Comparison of ENCODE assay signal across 8 cellular contexts in the genomic region with DNA sequence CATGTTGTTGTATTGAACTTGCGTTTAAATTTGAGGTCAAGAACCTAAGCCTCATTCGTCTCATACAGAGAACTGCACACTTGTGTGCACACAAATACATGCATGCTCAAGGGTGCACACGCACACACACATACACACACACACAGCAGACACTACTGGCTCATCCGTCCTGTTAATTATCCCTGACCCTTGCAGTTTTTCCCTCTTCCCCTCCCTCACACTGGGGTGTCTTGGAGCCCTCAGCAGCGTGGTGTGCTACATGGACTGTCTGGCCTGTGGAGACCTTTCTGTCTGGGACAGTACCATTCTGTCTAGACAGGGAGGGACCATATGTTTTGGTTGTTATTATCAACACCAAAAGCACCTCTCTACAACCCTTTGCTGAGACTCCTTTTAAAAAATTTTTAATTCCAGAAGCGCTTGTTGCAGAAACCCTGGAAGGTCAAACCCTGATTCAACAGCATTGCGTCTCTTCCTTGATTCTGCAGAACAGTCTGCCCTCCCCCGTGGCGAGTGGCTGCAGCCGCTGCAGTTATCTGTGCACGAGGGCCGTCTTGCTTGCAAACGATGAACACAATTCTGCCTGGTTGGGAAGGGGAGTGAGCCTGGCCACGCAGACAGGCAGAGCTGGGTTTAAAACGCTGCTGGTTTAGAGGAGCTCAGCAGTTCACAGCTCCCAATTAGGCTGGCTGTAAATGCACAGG.
DNase-seq lines count a peak whose midpoint lies in the region; TF ChIP-seq lines count a peak whose summit lies in the region.

No MANE protein-coding gene starts in this region.

- H3K27me3 Mint-ChIP-seq in activated CD4-positive, alpha-beta memory T cell treated with anti-CD3 and anti-CD28 coated beads for 36 hours, result peaks cover 7% of the 10 kb centered on the region

- TF ChIP-seq RAD21 in liver (IDR thresholded peaks at IDR 0.05), result peak; percentile 38 to 54

- H3K9me3 ChIP-seq in liver (ENCODE audit: control insufficient read depth in 4 of 4, low read length in 3 of 4), result no peaks in the 10 kb centered on the region

- no peak overlapping the region for H3K4me3 Mint-ChIP-seq in activated CD4-positive, alpha-beta memory T cell treated with anti-CD3 and anti-CD28 coated beads for 36 hours

- H3K27ac ChIP-seq in brain microvascular endothelial cell (no peak overlapping the region), liver (ENCODE audit: low read depth in 1 of 2, low read length in 2 of 2) (peak overlapping the region in 1 of 2 donors; percentile 47)

- in situ Hi-C loops in brain microvascular endothelial cell (cut with HindIII; ENCODE audit: low pct_ligation_motif_present, low sequenced_read_pairs), result no loop called here

- H3K4me1 Mint-ChIP-seq in activated CD4-positive, alpha-beta memory T cell treated with anti-CD3 and anti-CD28 coated beads for 36 hours (ENCODE audit: low read depth), result no peaks in the 10 kb centered on the region

- peak overlapping the region in 1 of 2 donors; percentile 21 for H3K9ac ChIP-seq in liver (ENCODE audit: low read depth in 1 of 2, low read length in 2 of 2)

- H3K27ac Mint-ChIP-seq in activated CD4-positive, alpha-beta memory T cell treated with anti-CD3 and anti-CD28 coated beads for 36 hours, result no peak overlapping the region

- H3K27me3 ChIP-seq in brain microvascular endothelial cell (replicated peaks) (no peaks in the 10 kb centered on the region), liver (ENCODE audit: control insufficient read depth in 4 of 4, insufficient read depth in 4 of 4, low read length in 3 of 4) (no peaks in the 10 kb centered on the region)

- no peaks in the 10 kb centered on the region for H3K9me3 Mint-ChIP-seq in activated CD4-positive, alpha-beta memory T cell treated with anti-CD3 and anti-CD28 coated beads for 36 hours

- H3K4me3 ChIP-seq in brain microvascular endothelial cell (ENCODE audit: low read depth, low read length) (no peak overlapping the region), liver (ENCODE audit: low read depth in 1 of 3, low read length in 3 of 3) (no peak overlapping the region)

- TF ChIP-seq CTCF in brain microvascular endothelial cell (IDR thresholded peaks at IDR 0.05; ENCODE audit: low read depth, low read length, missing control alignments) (no peak), liver (IDR thresholded peaks at IDR 0.05; ENCODE audit: low read depth, low read length, missing input control) (no peak)

- CTCF ChIA-PET in activated CD4-positive, alpha-beta memory T cell treated with anti-CD3 and anti-CD28 coated beads for 36 hours (lab: Charles Lee), result no interaction called here

- POLR2A ChIA-PET in activated CD4-positive, alpha-beta memory T cell treated with anti-CD3 and anti-CD28 coated beads for 36 hours (lab: Charles Lee), result no interaction called here

- DNase-seq in DMS53 (lab: John Stamatoyannopoulos, UW), result peak; percentile 83
- peak; percentile 4 for DNase-seq in NCI-H2196 (lab: John Stamatoyannopoulos, UW; ENCODE audit: unreplicated experiment)
- DNase-seq in brain microvascular endothelial cell, result peak; percentile 70
- no peak for DNase-seq in NK-92 (lab: John Stamatoyannopoulos, UW; ENCODE audit: unreplicated experiment)
- no peak for DNase-seq in activated naive CD4-positive, alpha-beta T cell (lab: John Stamatoyannopoulos, UW)
- DNase-seq in NCI-H446 (lab: John Stamatoyannopoulos, UW), result no peak
- no peak for DNase-seq in activated CD4-positive, alpha-beta memory T cell treated with anti-CD3 and anti-CD28 coated beads for 36 hours

- intact Hi-C loops in activated CD4-positive, alpha-beta memory T cell treated with anti-CD3 and anti-CD28 coated beads for 36 hours (cut with micrococcal nuclease), result no loop called here

- H3K36me3 Mint-ChIP-seq in activated CD4-positive, alpha-beta memory T cell treated with anti-CD3 and anti-CD28 coated beads for 36 hours, result no peaks in the 10 kb centered on the region

- H3K36me3 ChIP-seq in brain microvascular endothelial cell (replicated peaks) (no peaks in the 10 kb centered on the region), liver (ENCODE audit: control insufficient read depth in 4 of 4, insufficient read depth in 3 of 4, low read depth in 1 of 4, low read length in 3 of 4) (no peaks in the 10 kb centered on the region)

- WGBS in liver, result 13% methylated on average over 15 of the region's 15 CpGs

- H3K4me1 ChIP-seq in liver (ENCODE audit: control insufficient read depth in 4 of 4, insufficient read depth in 4 of 4, low read length in 3 of 4), result peaks cover 6 to 26% (median 11%) of the 10 kb centered on the region in 4 donors

TF ChIP-seq in liver, 16 proteins besides CTCF, POLR2A, EP300 and RAD21:
- peak in 1 of 2 donors; percentile 38 for TF ChIP-seq RXRA (IDR thresholded peaks at IDR 0.05)
- TF ChIP-seq TAF1 (conservative IDR thresholded peaks at IDR 0.05), result peak; percentile 23
- peak; percentile 53 for TF ChIP-seq YY1 (IDR thresholded peaks at IDR 0.05)
- TF ChIP-seq EGR1 (IDR thresholded peaks at IDR 0.05; ENCODE audit: low read depth in 2 of 2), result peak in 1 of 2 donors; percentile 16
- TF ChIP-seq, protein P1, sequence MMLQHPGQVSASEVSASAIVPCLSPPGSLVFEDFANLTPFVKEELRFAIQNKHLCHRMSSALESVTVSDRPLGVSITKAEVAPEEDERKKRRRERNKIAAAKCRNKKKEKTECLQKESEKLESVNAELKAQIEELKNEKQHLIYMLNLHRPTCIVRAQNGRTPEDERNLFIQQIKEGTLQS (IDR thresholded peaks at IDR 0.05), result no peak
- TF ChIP-seq, protein P2, sequence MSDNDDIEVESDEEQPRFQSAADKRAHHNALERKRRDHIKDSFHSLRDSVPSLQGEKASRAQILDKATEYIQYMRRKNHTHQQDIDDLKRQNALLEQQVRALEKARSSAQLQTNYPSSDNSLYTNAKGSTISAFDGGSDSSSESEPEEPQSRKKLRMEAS (IDR thresholded peaks at IDR 0.05), result peak; percentile 73
- no peak for TF ChIP-seq NR2F2 (IDR thresholded peaks at IDR 0.05)
- TF ChIP-seq REST (IDR thresholded peaks at IDR 0.05), result peak; percentile 69
- TF ChIP-seq JUND (IDR thresholded peaks at IDR 0.05), result no peak
- peak in 1 of 2 donors; percentile 28 for TF ChIP-seq HNF4A (conservative IDR thresholded peaks at IDR 0.05)
- TF ChIP-seq SP1 (IDR thresholded peaks at IDR 0.05), result peak; percentile 35
- no peak for TF ChIP-seq FOXA2 (IDR thresholded peaks at IDR 0.05)

Comparison
In these comparisons a context has a peak if more than half of its experiments do, and no peak if none do; other contexts are left out.
1. DNase-seq: peak in DMS53 (single experiment), NCI-H2196 (single experiment) and brain microvascular endothelial cell (single experiment); none in NK-92 (single experiment), activated naive CD4-positive, alpha-beta T cell (0 of 4), NCI-H446 (0 of 2) and activated CD4-positive, alpha-beta memory T cell treated with anti-CD3 and anti-CD28 coated beads for 36 hours (single experiment).